In genomic region chr6:153867-154266, GRCh38 we compare ENCODE assay signal across 8 cellular contexts.
DNase-seq lines count a peak whose midpoint lies in the region; ATAC-seq, FAIRE-seq and TF ChIP-seq lines count a peak whose summit lies in the region.
"Not testable (repeated sequence)": the region's sequence is repeated elsewhere in the genome, so short reads cannot be mapped to it uniquely, and the experiment has no call there.

No MANE protein-coding gene starts in this region.

- FAIRE-seq in astrocyte (lab: Jason Lieb, UNC); HepG2 (lab: Jason Lieb, UNC): not testable (repeated sequence)

- not testable (repeated sequence) for TF ChIP-seq RAD21 in HepG2 (CRISPR knock-in tag; IDR thresholded peaks at IDR 0.05)

- not testable (repeated sequence) for H4K20me1 ChIP-seq in GM23248 (ENCODE audit: insufficient read depth); astrocyte (ENCODE audit: insufficient read depth, low read length); HepG2 (ENCODE audit: insufficient read depth, low read length)

- DNase-seq in GM23248: peak; percentile 8
- peak; percentile 26 to 33 for DNase-seq in NCI-H526 (lab: John Stamatoyannopoulos, UW)
- DNase-seq in T-helper 2 cell treated with Interferon-gamma antibody and Interleukin-4, amounts not matched to agents 5 μg/mL and 100 μg/mL, for 36 hours (ENCODE audit: low spot score); activated CD8-positive, alpha-beta memory T cell treated with anti-CD3 and anti-CD28 coated beads, Interleukin-2, amount 10 ng/mL, durations not matched to agents 7 days and 5 days; astrocyte (ENCODE audit: low read depth); HepG2 (ENCODE audit: low spot score); natural killer cell treated with Interleukin-12 subunit alpha and Interleukin-12 subunit beta and Interleukin-15 and Interleukin-18, amount 100 ng/mL, for 72 hours (ENCODE audit: low spot score); stimulated activated effector memory CD8-positive, alpha-beta T cell treated with anti-CD3 and anti-CD28 coated beads, Interleukin-12 subunit alpha, Interleukin-12 subunit beta, amount 100 ng/mL, for 72 hours (ENCODE audit: low spot score in 2 of 2): not testable (repeated sequence)

- H3K4me1 Mint-ChIP-seq in T-helper 2 cell treated with Interferon-gamma antibody and Interleukin-4, amounts not matched to agents 5 μg/mL and 100 μg/mL, for 36 hours (ENCODE audit: low read depth): peaks cover 60% of the 10 kb centered on the region
- H3K4me1 Mint-ChIP-seq in activated CD8-positive, alpha-beta memory T cell treated with anti-CD3 and anti-CD28 coated beads, Interleukin-2, amount 10 ng/mL, durations not matched to agents 7 days and 5 days: peaks cover 60% of the 10 kb centered on the region
- peaks cover 44% of the 10 kb centered on the region for H3K4me1 Mint-ChIP-seq in astrocyte (ENCODE audit: low read depth, unreplicated experiment)
- H3K4me1 Mint-ChIP-seq in natural killer cell treated with Interleukin-12 subunit alpha and Interleukin-12 subunit beta and Interleukin-15 and Interleukin-18, amount 100 ng/mL, for 72 hours (ENCODE audit: low read depth in 2 of 2): peaks cover 13 to 45% of the 10 kb centered on the region in 2 donors
- H3K4me1 Mint-ChIP-seq in stimulated activated effector memory CD8-positive, alpha-beta T cell treated with anti-CD3 and anti-CD28 coated beads, Interleukin-12 subunit alpha, Interleukin-12 subunit beta, amount 100 ng/mL, for 72 hours: peaks cover 37% of the 10 kb centered on the region

- not testable (repeated sequence) for TF ChIP-seq POLR2A in HepG2 (IDR thresholded peaks at IDR 0.05; ENCODE audit: insufficient read depth in 1 of 2, low read depth in 2 of 2, low read length in 2 of 2)

- H3K36me3 Mint-ChIP-seq in T-helper 2 cell treated with Interferon-gamma antibody and Interleukin-4, amounts not matched to agents 5 μg/mL and 100 μg/mL, for 36 hours (ENCODE audit: low read depth); activated CD8-positive, alpha-beta memory T cell treated with anti-CD3 and anti-CD28 coated beads, Interleukin-2, amount 10 ng/mL, durations not matched to agents 7 days and 5 days; astrocyte (ENCODE audit: low read depth, unreplicated experiment); natural killer cell treated with Interleukin-12 subunit alpha and Interleukin-12 subunit beta and Interleukin-15 and Interleukin-18, amount 100 ng/mL, for 72 hours; stimulated activated effector memory CD8-positive, alpha-beta T cell treated with anti-CD3 and anti-CD28 coated beads, Interleukin-12 subunit alpha, Interleukin-12 subunit beta, amount 100 ng/mL, for 72 hours: not testable (repeated sequence)

- not testable (repeated sequence) for H3K4me2 ChIP-seq in GM23248 (ENCODE audit: unreplicated experiment); astrocyte (ENCODE audit: low read length); HepG2 (ENCODE audit: low read depth, low read length)

- POLR2A ChIA-PET in HepG2 (lab: Yijun Ruan, JAX): not testable (repeated sequence)

- H3F3A ChIP-seq in GM23248 (ENCODE audit: insufficient read depth): peaks cover 12% of the 10 kb centered on the region; the same call in 1 of the 2 replicates

- not testable (repeated sequence) for TF ChIP-seq EP300 in HepG2 (IDR thresholded peaks at IDR 0.05; ENCODE audit: low read depth in 2 of 2, low read length in 2 of 2); HepG2 (CRISPR knock-in tag; IDR thresholded peaks at IDR 0.05; ENCODE audit: borderline replicate concordance)

- H3K9me3 ChIP-seq in GM23248 (ENCODE audit: low read depth); astrocyte (ENCODE audit: insufficient read depth, low read depth, low read length); HepG2 (ENCODE audit: low read length): not testable (repeated sequence)

- in situ Hi-C loops in GM23248 (cut with MboI); HepG2 (cut with HindIII; ENCODE audit: extremely low pct_ligation_motif_present, low pct_unique_long_range_greater_than_20kb): not testable (repeated sequence)

- not testable (repeated sequence) for H3K9me2 ChIP-seq in GM23248 (ENCODE audit: insufficient read depth)

- peak overlapping the region; percentile 33 for H3K27ac Mint-ChIP-seq in T-helper 2 cell treated with Interferon-gamma antibody and Interleukin-4, amounts not matched to agents 5 μg/mL and 100 μg/mL, for 36 hours
- peak overlapping the region; percentile 72 for H3K27ac Mint-ChIP-seq in activated CD8-positive, alpha-beta memory T cell treated with anti-CD3 and anti-CD28 coated beads, Interleukin-2, amount 10 ng/mL, durations not matched to agents 7 days and 5 days
- H3K27ac Mint-ChIP-seq in astrocyte (ENCODE audit: unreplicated experiment): peak overlapping the region; percentile 82
- H3K27ac Mint-ChIP-seq in natural killer cell treated with Interleukin-12 subunit alpha and Interleukin-12 subunit beta and Interleukin-15 and Interleukin-18, amount 100 ng/mL, for 72 hours: peak overlapping the region in 1 of 2 donors; percentile 25
- peak overlapping the region; percentile 5 for H3K27ac Mint-ChIP-seq in stimulated activated effector memory CD8-positive, alpha-beta T cell treated with anti-CD3 and anti-CD28 coated beads, Interleukin-12 subunit alpha, Interleukin-12 subunit beta, amount 100 ng/mL, for 72 hours

- peaks cover 14% of the 10 kb centered on the region for H3K4me1 ChIP-seq in GM23248 (ENCODE audit: insufficient read depth)
- H3K4me1 ChIP-seq in astrocyte (ENCODE audit: insufficient read depth, low read length); HepG2 (ENCODE audit: insufficient read depth, low read length): not testable (repeated sequence)

- not testable (repeated sequence) for H3K4me3 ChIP-seq in GM23248; astrocyte (ENCODE audit: insufficient read depth, low read depth, low read length); HepG2 (replicated peaks in 1 of 3; ENCODE audit: insufficient read depth in 1 of 3, low read depth in 2 of 3, low read length in 3 of 3)

- H3K36me3 ChIP-seq in GM23248 (ENCODE audit: low read depth); astrocyte (ENCODE audit: insufficient read depth, low read length); HepG2 (replicated peaks in 1 of 2; ENCODE audit: control insufficient read depth in 1 of 2, insufficient read depth in 2 of 2, low read length in 2 of 2): not testable (repeated sequence)

- intact Hi-C loops in HepG2 (cut with micrococcal nuclease; ENCODE audit: unreplicated experiment): not testable (repeated sequence)

- H3K27me3 ChIP-seq in GM23248 (replicated peaks; ENCODE audit: insufficient read depth): peaks cover 30% of the 10 kb centered on the region
- H3K27me3 ChIP-seq in astrocyte (ENCODE audit: insufficient read depth, low read length); HepG2 (ENCODE audit: control insufficient read depth in 1 of 2, insufficient read depth in 2 of 2, low read length in 2 of 2): not testable (repeated sequence)

- not testable (repeated sequence) for BruUV-seq in HepG2 (replicated peaks; lab: Mats Ljungman, UMichigan)

- H3K79me2 ChIP-seq in GM23248 (ENCODE audit: insufficient read depth); astrocyte (ENCODE audit: insufficient read depth, low read length); HepG2 (ENCODE audit: insufficient read depth, low read length): not testable (repeated sequence)

- not testable (repeated sequence) for H3K27ac ChIP-seq in GM23248; astrocyte (ENCODE audit: low read depth, low read length); HepG2 (ENCODE audit: extremely low read length, insufficient read depth, low read length)

- H3K9ac ChIP-seq in GM23248; astrocyte (ENCODE audit: low read length); HepG2 (ENCODE audit: insufficient read depth, low read depth, low read length): not testable (repeated sequence)

- not testable (repeated sequence) for TF ChIP-seq CTCF in astrocyte (IDR thresholded peaks at IDR 0.05; ENCODE audit: insufficient read depth, low read depth, low read length); HepG2 (CRISPR knock-in tag; IDR thresholded peaks at IDR 0.05)

- peak overlapping the region; percentile 42 for H3K4me3 Mint-ChIP-seq in T-helper 2 cell treated with Interferon-gamma antibody and Interleukin-4, amounts not matched to agents 5 μg/mL and 100 μg/mL, for 36 hours
- not testable (repeated sequence) for H3K4me3 Mint-ChIP-seq in activated CD8-positive, alpha-beta memory T cell treated with anti-CD3 and anti-CD28 coated beads, Interleukin-2, amount 10 ng/mL, durations not matched to agents 7 days and 5 days; astrocyte (ENCODE audit: unreplicated experiment)
- H3K4me3 Mint-ChIP-seq in natural killer cell treated with Interleukin-12 subunit alpha and Interleukin-12 subunit beta and Interleukin-15 and Interleukin-18, amount 100 ng/mL, for 72 hours: peak overlapping the region; percentile 55
- H3K4me3 Mint-ChIP-seq in stimulated activated effector memory CD8-positive, alpha-beta T cell treated with anti-CD3 and anti-CD28 coated beads, Interleukin-12 subunit alpha, Interleukin-12 subunit beta, amount 100 ng/mL, for 72 hours: peak overlapping the region; percentile 4

- not testable (repeated sequence) for ATAC-seq in activated CD8-positive, alpha-beta memory T cell treated with anti-CD3 and anti-CD28 coated beads, Interleukin-2, amount 10 ng/mL, durations not matched to agents 7 days and 5 days; HepG2; natural killer cell treated with Interleukin-12 subunit alpha and Interleukin-12 subunit beta and Interleukin-15 and Interleukin-18, amount 100 ng/mL, for 72 hours; stimulated activated effector memory CD8-positive, alpha-beta T cell treated with anti-CD3 and anti-CD28 coated beads, Interleukin-12 subunit alpha, Interleukin-12 subunit beta, amount 100 ng/mL, for 72 hours

- 15 to 17% methylated on average over 3 of the region's 3 CpGs for WGBS in GM23248 (ENCODE audit: low coverage in 1 of 2, low lambda C conversion rate in 2 of 2, missing lambda C conversion rate in 2 of 2), 2 experiments
- WGBS in HepG2 (ENCODE audit: low lambda C conversion rate): 0% methylated on average over 3 of the region's 3 CpGs

- H3K9me3 Mint-ChIP-seq in T-helper 2 cell treated with Interferon-gamma antibody and Interleukin-4, amounts not matched to agents 5 μg/mL and 100 μg/mL, for 36 hours; activated CD8-positive, alpha-beta memory T cell treated with anti-CD3 and anti-CD28 coated beads, Interleukin-2, amount 10 ng/mL, durations not matched to agents 7 days and 5 days (ENCODE audit: low read depth); astrocyte (ENCODE audit: unreplicated experiment); natural killer cell treated with Interleukin-12 subunit alpha and Interleukin-12 subunit beta and Interleukin-15 and Interleukin-18, amount 100 ng/mL, for 72 hours; stimulated activated effector memory CD8-positive, alpha-beta T cell treated with anti-CD3 and anti-CD28 coated beads, Interleukin-12 subunit alpha, Interleukin-12 subunit beta, amount 100 ng/mL, for 72 hours: not testable (repeated sequence)

- CTCF ChIA-PET in activated CD8-positive, alpha-beta memory T cell treated with anti-CD3 and anti-CD28 coated beads, Interleukin-2, amount 10 ng/mL, durations not matched to agents 7 days and 5 days (lab: Charles Lee): interaction anchor here (1.3 to 5.1 kb wide), 3 partner anchors 14 to 186 kb away, joined by 3 to 30 read pairs (median 6); no protein-coding TSS in a partner anchor
- CTCF ChIA-PET in HepG2 (lab: Yijun Ruan, JAX; ENCODE audit: low intra/inter-chr PET ratio, low total read pairs): not testable (repeated sequence)

- H3K27me3 Mint-ChIP-seq in T-helper 2 cell treated with Interferon-gamma antibody and Interleukin-4, amounts not matched to agents 5 μg/mL and 100 μg/mL, for 36 hours (ENCODE audit: low read depth): peaks cover 27% of the 10 kb centered on the region
- H3K27me3 Mint-ChIP-seq in activated CD8-positive, alpha-beta memory T cell treated with anti-CD3 and anti-CD28 coated beads, Interleukin-2, amount 10 ng/mL, durations not matched to agents 7 days and 5 days: peaks cover 48% of the 10 kb centered on the region
- H3K27me3 Mint-ChIP-seq in astrocyte (ENCODE audit: low read depth, unreplicated experiment): not testable (repeated sequence)
- peaks cover 34 to 36% of the 10 kb centered on the region in 2 donors for H3K27me3 Mint-ChIP-seq in natural killer cell treated with Interleukin-12 subunit alpha and Interleukin-12 subunit beta and Interleukin-15 and Interleukin-18, amount 100 ng/mL, for 72 hours

- H2AFZ ChIP-seq in GM23248; astrocyte (ENCODE audit: low read depth, low read length); HepG2 (ENCODE audit: low read length): not testable (repeated sequence)
